Comparison of ENCODE assay signal across 8 cellular contexts in the genomic region with DNA sequence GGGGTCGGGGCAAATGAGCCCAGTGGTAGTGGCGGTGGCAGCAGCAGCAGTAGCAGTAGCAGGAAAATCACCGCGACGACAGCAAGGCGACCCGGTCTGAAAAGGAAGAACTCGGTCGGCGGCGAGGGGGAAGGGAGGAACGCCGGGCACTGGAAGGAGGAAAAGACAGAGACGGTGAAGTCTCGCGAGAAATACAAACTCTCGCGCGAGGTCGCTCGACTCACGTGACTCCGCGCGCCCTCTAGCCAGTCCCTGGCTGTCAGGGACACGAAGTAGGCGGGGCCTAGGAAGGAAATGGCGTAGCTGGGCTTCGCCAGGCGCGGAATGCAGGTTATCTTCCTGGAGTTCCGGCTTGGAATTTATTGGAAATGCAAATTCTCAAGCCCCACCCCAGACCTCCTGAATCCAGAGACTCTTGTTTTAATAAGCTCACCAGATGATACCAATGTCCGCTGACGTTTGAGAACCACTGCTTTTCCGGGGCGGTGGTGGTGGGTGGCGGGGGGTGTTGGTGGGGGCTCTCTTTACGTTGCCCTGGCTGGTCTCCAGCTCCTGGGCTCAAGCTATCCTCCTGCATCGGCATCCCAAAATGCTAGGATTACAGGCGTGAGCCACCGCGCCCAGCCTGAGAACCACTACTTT. TPM values are rescaled to one million over a fixed set of nuclear protein-coding genes. Genes with fewer than 3 reads are reported as not detected.
DNase-seq lines count a peak whose midpoint lies in the region; ATAC-seq and TF ChIP-seq lines count a peak whose summit lies in the region.

A gene (minus strand): TSS at position 141 of the 642 bp plus-strand sequence. CDS start 1,333 bp downstream, outside the sequence.

- TF ChIP-seq CTCF in prostate gland (IDR thresholded peaks at IDR 0.05) = no peak

- peak; percentile 72 for DNase-seq in NCI-H187 treated with DMSO at 0.1 percent for 48 hours (lab: John Stamatoyannopoulos, UW)
- DNase-seq in anterior cingulate cortex (lab: John Stamatoyannopoulos, UW) = peak; percentile 69 to 99 (median 96)
- peak; percentile 99 for DNase-seq in left ventricle myocardium superior
- peak; percentile 99 for DNase-seq in prostate gland (ENCODE audit: low spot score)

- H3K9me3 ChIP-seq in prostate gland = no peaks in the 10 kb centered on the region

- H3K36me3 ChIP-seq in prostate gland = no peaks in the 10 kb centered on the region
- peaks cover 2% of the 10 kb centered on the region for H3K36me3 ChIP-seq in urinary bladder (ENCODE audit: insufficient read depth)

- peak; percentile 73 for TF ChIP-seq POLR2A in prostate gland (IDR thresholded peaks at IDR 0.05)

- peak within 1 kb of the TSS; percentile 88 to 89 for H3K27ac ChIP-seq in prostate gland
- H3K27ac ChIP-seq in urinary bladder (ENCODE audit: low read depth) = peak within 1 kb of the TSS; percentile 74

- intact Hi-C loops in T-helper 2 cell treated with Interferon-gamma antibody and Interleukin-4, amounts not matched to agents 100 ng/mL and 5 ng/mL, for 36 hours (cut with micrococcal nuclease) = loop anchor here (1.0 to 10.0 kb wide), 8 partner anchors 79 to 614 kb away; a partner anchor contains a TSS
- intact Hi-C loops in left ventricle myocardium superior (cut with micrococcal nuclease) = no loop called here
- intact Hi-C loops in prostate gland (cut with DNase I) = loop anchor here (1.0 to 10.0 kb wide), 4 partner anchors 168 to 610 kb away; a partner anchor contains a TSS

- WGBS in prostate gland = under 1% methylated on average over 42 of the region's 42 CpGs
- WGBS in urinary bladder = under 1% methylated on average over 42 of the region's 42 CpGs

- H3K4me1 ChIP-seq in prostate gland (replicated peaks) (peaks cover 6% of the 10 kb centered on the region), urinary bladder (ENCODE audit: insufficient read depth) (no peaks in the 10 kb centered on the region)

- H3K27me3 ChIP-seq in prostate gland (replicated peaks; ENCODE audit: insufficient read depth) = no peaks in the 10 kb centered on the region

- peak within 1 kb of the TSS; percentile 60 to 95 for H3K4me3 ChIP-seq in prostate gland
- H3K4me3 ChIP-seq in urinary bladder (ENCODE audit: low read depth, low read length) = peak within 1 kb of the TSS; percentile 97

- peak; percentile 88 for ATAC-seq in GM18499 (IDR thresholded peaks at IDR 0.05; ENCODE audit: insufficient read depth, unreplicated experiment)
- ATAC-seq in HG02943 (IDR thresholded peaks at IDR 0.05; ENCODE audit: low read depth, unreplicated experiment) = peak; percentile 91
- peak; percentile 96 for ATAC-seq in left ventricle myocardium superior

RNA-seq across cellular contexts. Expression of the gene that starts here (rescaled TPM):
- 31.8 and 33.6 TPM in 2 replicates for total RNA-seq in T-helper 2 cell treated with Interferon-gamma antibody and Interleukin-4, amounts not matched to agents 100 ng/mL and 5 ng/mL, for 36 hours
- total RNA-seq in left ventricle myocardium superior (24.0 TPM), prostate gland (10 to 100 TPM in 1 of 2 donors, 1 to 10 TPM in 1; 8.0 to 11.0 TPM), urinary bladder (21.5 TPM)
- 17.0 TPM for polyA plus RNA-seq in urinary bladder

Comparison
In these comparisons a context has a peak if more than half of its experiments do, and no peak if none do; other contexts are left out.
1. Peak in every context shown above with its lines: DNase-seq, ATAC-seq, H3K4me3 ChIP-seq and H3K27ac ChIP-seq.